1 cellular context compared by ENCODE assay signal in genomic region chr20:13771853-13772453, GRCh38.
A peak's percentile ranks its signal among the peaks of the same experiment; 100 is the strongest.
TF ChIP-seq lines count a peak whose summit lies in the region.

No MANE protein-coding gene starts in this region.

TF ChIP-seq in HepG2, 621 proteins besides CTCF, POLR2A, EP300 and RAD21 (continued from another document):
- no peak for TF ChIP-seq ZBTB14 (CRISPR knock-in tag; IDR thresholded peaks at IDR 0.05)
- no peak for TF ChIP-seq ZFX (CRISPR knock-in tag; IDR thresholded peaks at IDR 0.05; ENCODE audit: low read depth)
- TF ChIP-seq SP2 (CRISPR knock-in tag; IDR thresholded peaks at IDR 0.05): no peak
- peak; percentile 48 for TF ChIP-seq STAG1 (CRISPR knock-in tag; IDR thresholded peaks at IDR 0.05)
- no peak for TF ChIP-seq ZNF776 (CRISPR knock-in tag; IDR thresholded peaks at IDR 0.05)
- TF ChIP-seq HNRNPUL1 (IDR thresholded peaks at IDR 0.05; ENCODE audit: low read depth, low read length): 0 out of 2 replicates have a peak, but pooled peaks have one; percentile 24
- no peak for TF ChIP-seq ZNF800 (CRISPR knock-in tag; IDR thresholded peaks at IDR 0.05)
- TF ChIP-seq ZNF496 (CRISPR knock-in tag; IDR thresholded peaks at IDR 0.05; ENCODE audit: insufficient replicate concordance): no peak
- no peak for TF ChIP-seq ZNF740 (CRISPR knock-in tag; IDR thresholded peaks at IDR 0.05)
- no peak for TF ChIP-seq DPF2 (CRISPR knock-in tag; IDR thresholded peaks at IDR 0.05; ENCODE audit: borderline replicate concordance, low read depth)
